ENCODE assay signal across 25 cellular contexts in the genomic region with DNA sequence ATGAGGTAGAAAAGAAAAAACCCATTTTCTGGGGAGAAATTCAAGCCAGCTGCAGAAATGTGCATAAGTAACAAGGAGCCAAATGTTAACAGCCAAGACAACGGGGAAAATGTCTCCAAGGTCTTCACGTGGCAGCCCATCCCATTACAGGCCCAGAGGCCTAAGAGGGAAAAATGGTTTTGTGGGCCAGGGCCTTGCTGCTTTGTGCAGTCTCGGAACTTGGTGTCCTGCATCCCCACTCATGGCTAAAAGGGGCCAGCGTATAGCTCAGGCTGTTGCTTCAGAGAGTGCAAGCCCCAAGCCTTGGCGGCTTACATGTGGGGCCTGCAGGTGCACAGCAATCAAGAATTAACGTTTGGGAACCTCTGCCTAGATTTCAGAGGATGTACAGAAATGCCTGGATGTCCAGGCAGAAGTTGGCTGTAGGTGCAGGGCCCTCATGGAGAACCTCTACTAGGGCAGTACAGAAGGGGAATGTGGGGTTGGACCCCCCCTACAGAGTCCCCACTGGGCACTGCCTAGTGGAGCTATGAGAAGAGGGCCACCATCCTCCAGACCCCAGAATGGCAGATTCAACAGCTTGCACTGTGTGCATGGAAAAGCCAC.
"Had no signal": no experiment of that assay in that cellular context is flagged by ENCODE, and none has a peak within 500 bp of the region (broad histone marks: within the 10 kb centered on the region; RNA-seq: fewer than 3 reads in every experiment).

No MANE protein-coding gene starts in this region.

- H3K27ac ChIP-seq: coronary artery, epithelial cell of prostate, gastrocnemius medialis, heart right ventricle, lower lobe of right lung, ovary, psoas muscle, sigmoid colon, stomach, thyroid gland, vagina had no signal

- ATAC-seq: effector memory CD8-positive, alpha-beta T cell; esophagus mucosa; gastrocnemius medialis; heart right ventricle; left ventricle myocardium superior; lower lobe of right lung; natural killer cell; psoas muscle; right cardiac atrium; stimulated activated effector memory CD8-positive, alpha-beta T cell treated with anti-CD3 and anti-CD28 coated beads, Interleukin-12 subunit alpha, Interleukin-12 subunit beta, amount 100 ng/mL, for 72 hours had no signal

- H3K27me3 ChIP-seq: gastrocnemius medialis, heart right ventricle, ovary, sigmoid colon, stomach, thyroid gland, vagina had no signal

- H3K4me1 ChIP-seq: gastrocnemius medialis, heart right ventricle, lower lobe of right lung, psoas muscle, sigmoid colon, stomach, thyroid gland, vagina had no signal

- H3K9me3 Mint-ChIP-seq: effector memory CD8-positive, alpha-beta T cell; natural killer cell; stimulated activated effector memory CD8-positive, alpha-beta T cell treated with anti-CD3 and anti-CD28 coated beads, Interleukin-12 subunit alpha, Interleukin-12 subunit beta, amount 100 ng/mL, for 72 hours had no signal

- H3K27me3 Mint-ChIP-seq: effector memory CD8-positive, alpha-beta T cell had no signal

- DNase-seq: dermis blood vessel endothelial cell; effector memory CD8-positive, alpha-beta T cell; foreskin fibroblast; gastrocnemius medialis; heart right ventricle; hypothalamus; left ventricle myocardium superior; lower lobe of right lung; natural killer cell; occipital lobe; ovary; psoas muscle; right cardiac atrium; sigmoid colon; stimulated activated CD4-positive, alpha-beta T cell treated with anti-CD3 and anti-CD28 coated beads, Interleukin-2, amount 100 ng/mL, for 24 hours; stimulated activated CD4-positive, alpha-beta T cell treated with anti-CD3 and anti-CD28 coated beads, Interleukin-4, amount 100 ng/mL, for 24 hours; stimulated activated naive CD4-positive, alpha-beta T cell treated with Interleukin-2 at 50 U/mL for 16 hours; stomach; thyroid gland; trophoblast cell had no signal

- H3K27ac Mint-ChIP-seq: effector memory CD8-positive, alpha-beta T cell; natural killer cell; stimulated activated effector memory CD8-positive, alpha-beta T cell treated with anti-CD3 and anti-CD28 coated beads, Interleukin-12 subunit alpha, Interleukin-12 subunit beta, amount 100 ng/mL, for 72 hours had no signal

- H3K36me3 ChIP-seq: ovary had no signal

- H3K4me3 Mint-ChIP-seq: effector memory CD8-positive, alpha-beta T cell; natural killer cell; stimulated activated effector memory CD8-positive, alpha-beta T cell treated with anti-CD3 and anti-CD28 coated beads, Interleukin-12 subunit alpha, Interleukin-12 subunit beta, amount 100 ng/mL, for 72 hours had no signal

- H3K4me3 ChIP-seq: coronary artery, gastrocnemius medialis, heart right ventricle, lower lobe of right lung, ovary, psoas muscle, sigmoid colon, stomach, thyroid gland, vagina had no signal

- H3K9me3 ChIP-seq: gastrocnemius medialis, heart right ventricle, lower lobe of right lung, ovary, psoas muscle, sigmoid colon, stomach, thyroid gland, vagina had no signal
